ENCODE assay signal across 9 cellular contexts in genomic region chr1:163535807-163536206, GRCh38.
DNase-seq lines count a peak whose midpoint lies in the region; ATAC-seq, FAIRE-seq and TF ChIP-seq lines count a peak whose summit lies in the region.
"Had no signal": no experiment of that assay in that cellular context is flagged by ENCODE, and none has a peak within 500 bp of the region (broad histone marks: within the 10 kb centered on the region; RNA-seq: fewer than 3 reads in every experiment).

No MANE protein-coding gene starts in this region.

- H3K27me3 ChIP-seq in endothelial cell of umbilical vein (ENCODE audit: control insufficient read depth in 2 of 2, insufficient read depth in 2 of 2, low read length in 2 of 2) (peaks cover 0 to 3% of the 10 kb centered on the region in 2 experiments), smooth muscle cell (ENCODE audit: low read depth) (no peaks in the 10 kb centered on the region)

- TF ChIP-seq CTCF in endothelial cell of umbilical vein (IDR thresholded peaks at IDR 0.05; ENCODE audit: extremely low read depth in 1 of 2, insufficient read depth in 1 of 2, low read depth in 1 of 2, low read length in 2 of 2) (no peak), smooth muscle cell (IDR thresholded peaks at IDR 0.05; ENCODE audit: borderline replicate concordance, insufficient read depth, poor library complexity, severe bottlenecking) (peak; percentile 54)

- TF ChIP-seq POLR2A in endothelial cell of umbilical vein (IDR thresholded peaks at IDR 0.05; ENCODE audit: low read depth, low read length) = no peak

- no TSS peak for BruUV-seq in endothelial cell of umbilical vein (replicated peaks; lab: Mats Ljungman, UMichigan)

- POLR2A ChIA-PET in endothelial cell of umbilical vein (lab: Charles Lee) = no interaction called here

- H3K4me3 ChIP-seq in endothelial cell of umbilical vein (replicated peaks in 1 of 3; ENCODE audit: insufficient read depth in 1 of 3, low read depth in 1 of 3, low read length in 3 of 3) = no peak overlapping the region
- H3K4me3 ChIP-seq in smooth muscle cell = no peak overlapping the region
- H3K4me3 ChIP-seq: skin epidermis had no signal

- dilution Hi-C loops in endothelial cell of umbilical vein (cut with MboI; ENCODE audit: extremely low pct_ligation_motif_present, low sequenced_read_pairs) = no loop called here

- H3K36me3 ChIP-seq in endothelial cell of umbilical vein (ENCODE audit: control insufficient read depth in 2 of 2, extremely low read depth in 1 of 2, insufficient read depth in 2 of 2, low read length in 2 of 2) = no peaks in the 10 kb centered on the region
- H3K36me3 ChIP-seq in smooth muscle cell (ENCODE audit: low read depth) = no peaks in the 10 kb centered on the region

- H2AFZ ChIP-seq in endothelial cell of umbilical vein (ENCODE audit: low read depth, low read length) = no peak overlapping the region
- peak overlapping the region; percentile 42 for H2AFZ ChIP-seq in smooth muscle cell (ENCODE audit: low read depth)

- H3K4me2 ChIP-seq in endothelial cell of umbilical vein (ENCODE audit: insufficient read depth, low read length) = no peak overlapping the region
- H3K4me2 ChIP-seq in smooth muscle cell = no peak overlapping the region

- intact Hi-C loops in endothelial cell of umbilical vein (cut with micrococcal nuclease) = loop anchor here (10.0 kb wide), 2 partner anchors 549 to 691 kb away; no protein-coding TSS in a partner anchor

- H3K9ac ChIP-seq in endothelial cell of umbilical vein (replicated peaks; ENCODE audit: extremely low read depth, insufficient read depth, low read length) = no peak overlapping the region
- H3K9ac ChIP-seq in smooth muscle cell (ENCODE audit: low read depth) = no peak overlapping the region

- CTCF ChIA-PET in endothelial cell of umbilical vein (lab: Charles Lee) = interaction anchor here (0.7 to 2.1 kb wide), 7 partner anchors 12 to 1579 kb away, joined by 3 to 11 read pairs (median 3); no protein-coding TSS in a partner anchor

- no peaks in the 10 kb centered on the region for H4K20me1 ChIP-seq in endothelial cell of umbilical vein (replicated peaks; ENCODE audit: control insufficient read depth, extremely low read depth, insufficient read depth, low read length)
- no peaks in the 10 kb centered on the region for H4K20me1 ChIP-seq in smooth muscle cell (ENCODE audit: low read depth)

- no peaks in the 10 kb centered on the region for H3K9me1 ChIP-seq in endothelial cell of umbilical vein (replicated peaks; ENCODE audit: control insufficient read depth, extremely low read depth, insufficient read depth, low read length)

- DNase-seq in SIG-M5 treated with dmso at 0.1 percent for 504 hours (lab: John Stamatoyannopoulos, UW; ENCODE audit: unreplicated experiment) (peak; percentile 33), SIG-M5 (lab: John Stamatoyannopoulos, UW) (no peak), NCI-H69 (lab: John Stamatoyannopoulos, UW) (peak; percentile 66), endothelial cell of umbilical vein (ENCODE audit: low read depth, low spot score) (peak; percentile 30), smooth muscle cell (lab: John Stamatoyannopoulos, UW; ENCODE audit: unreplicated experiment) (no peak), hypothalamus (lab: John Stamatoyannopoulos, UW) (no peak)

- H3K27ac ChIP-seq in endothelial cell of umbilical vein (ENCODE audit: insufficient read depth, low read depth, low read length) (no peak overlapping the region), smooth muscle cell (ENCODE audit: low read depth) (no peak overlapping the region)
- H3K27ac ChIP-seq: skin epidermis had no signal

- H3K79me2 ChIP-seq in endothelial cell of umbilical vein (ENCODE audit: control insufficient read depth, insufficient read depth, low read length) (no peaks in the 10 kb centered on the region), smooth muscle cell (ENCODE audit: low read depth) (no peaks in the 10 kb centered on the region)

- peak; percentile 24 for FAIRE-seq in endothelial cell of umbilical vein (lab: Jason Lieb, UNC)

- WGBS in smooth muscle cell (ENCODE audit: low lambda C conversion rate) = 60% methylated on average over 3 of the region's 3 CpGs

- no peaks in the 10 kb centered on the region for H3F3A ChIP-seq in smooth muscle cell (ENCODE audit: low read depth)

- H3K4me1 ChIP-seq in endothelial cell of umbilical vein (ENCODE audit: control insufficient read depth, extremely low read depth, insufficient read depth, low read length) (no peaks in the 10 kb centered on the region), smooth muscle cell (ENCODE audit: low read depth) (no peaks in the 10 kb centered on the region)

- H3K9me3 ChIP-seq in endothelial cell of umbilical vein (replicated peaks; ENCODE audit: control insufficient read depth, insufficient read depth, low read length) = no peaks in the 10 kb centered on the region
- no peaks in the 10 kb centered on the region for H3K9me3 ChIP-seq in smooth muscle cell (replicated peaks; ENCODE audit: low read depth)

- ATAC-seq in HG02678 (IDR thresholded peaks at IDR 0.05; ENCODE audit: unreplicated experiment) = no peak
- no peak for ATAC-seq in HG02981 (IDR thresholded peaks at IDR 0.05; ENCODE audit: unreplicated experiment)

TF ChIP-seq in endothelial cell of umbilical vein, 7 proteins besides CTCF, POLR2A, EP300 and RAD21:
- TF ChIP-seq GATA2 (IDR thresholded peaks at IDR 0.05; ENCODE audit: insufficient read depth, insufficient read length, low read depth, low read length) (no peak), EZH2 (IDR thresholded peaks at IDR 0.05; ENCODE audit: borderline replicate concordance, low read depth, low read length, severe bottlenecking) (no peak), POLR2AphosphoS5 (IDR thresholded peaks at IDR 0.05; ENCODE audit: insufficient read depth, low read depth, low read length) (no peak), JUN (IDR thresholded peaks at IDR 0.05; ENCODE audit: borderline replicate concordance, insufficient read depth, insufficient read length, low read depth) (no peak), MYC (IDR thresholded peaks at IDR 0.05; ENCODE audit: low read depth, low read length) (no peak), MAX (IDR thresholded peaks at IDR 0.05; ENCODE audit: insufficient read depth, insufficient read length) (no peak), FOS (IDR thresholded peaks at IDR 0.05; ENCODE audit: borderline replicate concordance, insufficient read depth, low read length) (no peak)
TF ChIP-seq in endothelial cell of umbilical vein: peak in this region for 0.

Comparison
In these comparisons a context has a peak if more than half of its experiments do, and no peak if none do; other contexts are left out.
1. DNase-seq: peak in SIG-M5 treated with dmso at 0.1 percent for 504 hours (single experiment), NCI-H69 (single experiment) and endothelial cell of umbilical vein (single experiment); none in SIG-M5 (single experiment), smooth muscle cell (single experiment) and hypothalamus (0 of 51).